8 cellular contexts compared by ENCODE assay signal in genomic region chr11:8092587-8093424, GRCh38. TPM values are rescaled to one million over a fixed set of nuclear protein-coding genes. Genes with fewer than 3 reads are reported as not detected.
DNase-seq lines count a peak whose midpoint lies in the region; ATAC-seq, FAIRE-seq and TF ChIP-seq lines count a peak whose summit lies in the region.

No MANE protein-coding gene starts in this region.

- H3K9ac ChIP-seq in GM12878 (ENCODE audit: control insufficient read depth, insufficient read depth, low read length) (no peak overlapping the region), keratinocyte (ENCODE audit: control insufficient read depth, extremely low read depth, insufficient read depth, low read length) (no peak overlapping the region)

- DNase-seq in DMS53 treated with DMSO at 0.1 percent for 48 hours (lab: John Stamatoyannopoulos, UW; ENCODE audit: unreplicated experiment) (peak; percentile 61), HuH-7.5 (ENCODE audit: low spot score) (peak; percentile 82), RCC 7860 (ENCODE audit: low spot score) (peak; percentile 43), GM12878 (ENCODE audit: low read depth, low spot score) (no peak), keratinocyte (ENCODE audit: low read depth, low spot score) (peak; percentile 46), NCI-H128 (lab: John Stamatoyannopoulos, UW; ENCODE audit: unreplicated experiment) (no peak)
- peak; percentile 48 for DNase-seq in stimulated activated CD4-positive, alpha-beta T cell treated with anti-CD3 and anti-CD28 coated beads, Interleukin-4, amount 100 ng/mL, for 24 hours

- no peaks in the 10 kb centered on the region for H4K20me1 ChIP-seq in GM12878 (ENCODE audit: control insufficient read depth, insufficient read depth)
- H4K20me1 ChIP-seq in keratinocyte (ENCODE audit: control insufficient read depth, extremely low read depth, insufficient read depth, low read length): no peaks in the 10 kb centered on the region

- H3K27me3 ChIP-seq in GM12878 (replicated peaks in 1 of 2; ENCODE audit: control insufficient read depth in 2 of 2, insufficient read depth in 2 of 2, low read length in 1 of 2): no peaks in the 10 kb centered on the region
- no peaks in the 10 kb centered on the region for H3K27me3 ChIP-seq in keratinocyte (ENCODE audit: control insufficient read depth, extremely low read depth, insufficient read depth, low read length)

- intact Hi-C loops in GM12878 (cut with micrococcal nuclease; ENCODE audit: unreplicated experiment): loop anchor here (1.0 to 10.0 kb wide), 2 partner anchors 87 to 198 kb away; no protein-coding TSS in a partner anchor

- H3K27ac ChIP-seq in GM12878 (ENCODE audit: control insufficient read depth, insufficient read depth) (no peak overlapping the region), keratinocyte (ENCODE audit: control insufficient read depth, insufficient read depth, low read length) (no peak overlapping the region)

- no peak for FAIRE-seq in RCC 7860 (lab: Jason Lieb, UNC)
- FAIRE-seq in GM12878 (lab: Jason Lieb, UNC): no peak
- FAIRE-seq in keratinocyte (lab: Jason Lieb, UNC): no peak

- in situ Hi-C loops in GM12878 (cut with MboI): no loop called here

- H3K36me3 ChIP-seq in GM12878 (ENCODE audit: control insufficient read depth in 2 of 2, insufficient read depth in 2 of 2, low read length in 1 of 2) (no peaks in the 10 kb centered on the region), keratinocyte (ENCODE audit: control insufficient read depth in 2 of 2, extremely low read depth in 1 of 2, insufficient read depth in 2 of 2, low read length in 2 of 2) (no peaks in the 10 kb centered on the region)

- no peak for TF ChIP-seq POLR2A in GM12878 (IDR thresholded peaks at IDR 0.05; ENCODE audit: low read depth, low read length)

- H3K9me3 ChIP-seq in GM12878 (replicated peaks; ENCODE audit: control insufficient read depth, insufficient read depth, low read length) (no peaks in the 10 kb centered on the region), keratinocyte (ENCODE audit: control insufficient read depth, low read depth, low read length) (no peaks in the 10 kb centered on the region)

- RAD21 ChIA-PET in GM12878 (lab: Charles Lee; ENCODE audit: unreplicated experiment): interaction anchor here (0.7 kb wide), 1 partner anchor 86 kb away, joined by 3 read pairs; no protein-coding TSS in a partner anchor

- TF ChIP-seq CTCF in GM12878 (IDR thresholded peaks at IDR 0.05 in 2 of 3, conservative IDR thresholded peaks at IDR 0.05 in 1 of 3; ENCODE audit: control insufficient read depth in 2 of 3, extremely low read depth in 1 of 3, insufficient read depth in 1 of 3, low read depth in 3 of 3, low read length in 3 of 3) (peak; percentile 44 to 63 (median 62)), keratinocyte (optimal IDR thresholded peaks at IDR 0.05 in 1 of 3, IDR thresholded peaks at IDR 0.05 in 1 of 3, conservative IDR thresholded peaks at IDR 0.05 in 1 of 3; ENCODE audit: extremely low read depth in 1 of 3, insufficient read depth in 2 of 3, low read length in 3 of 3) (peak; percentile 79 to 83 (median 79))

- H3K4me1 ChIP-seq in GM12878 (ENCODE audit: control insufficient read depth, insufficient read depth, low read length) (no peaks in the 10 kb centered on the region), keratinocyte (ENCODE audit: control insufficient read depth, extremely low read depth, insufficient read depth, low read length) (peaks cover 5% of the 10 kb centered on the region)

- SMC1A ChIA-PET in GM12878 (lab: Charles Lee; ENCODE audit: uncharacterized antibody, unreplicated experiment): interaction anchor here (3.7 kb wide), 1 partner anchor 60 kb away, joined by 19 read pairs; no protein-coding TSS in a partner anchor

- dilution Hi-C loops in keratinocyte (cut with MboI; ENCODE audit: extremely low pct_ligation_motif_present, low sequenced_read_pairs): no loop called here

- H2AFZ ChIP-seq in GM12878 (ENCODE audit: control insufficient read depth, low read depth, low read length) (peak overlapping the region; percentile 71), keratinocyte (ENCODE audit: control insufficient read depth, low read length) (no peak overlapping the region)

- ATAC-seq in GM21390 (IDR thresholded peaks at IDR 0.05; ENCODE audit: unreplicated experiment) (peak; percentile 85), GM12878 (peak; percentile 87)

- H3K79me2 ChIP-seq in GM12878 (ENCODE audit: control insufficient read depth, insufficient read depth, low read length): no peaks in the 10 kb centered on the region
- no peaks in the 10 kb centered on the region for H3K79me2 ChIP-seq in keratinocyte (ENCODE audit: control insufficient read depth, insufficient read depth, low read length)

- H3K4me2 ChIP-seq in GM12878 (ENCODE audit: control insufficient read depth, insufficient read depth) (no peak overlapping the region), keratinocyte (ENCODE audit: control insufficient read depth, extremely low read depth, insufficient read depth, low read depth, low read length) (no peak overlapping the region)

- peak; percentile 28; the same call in 1 of the 2 replicates for TF ChIP-seq RAD21 in GM12878 (IDR thresholded peaks at IDR 0.05; ENCODE audit: insufficient read depth, low read depth, low read length)

- 22% methylated on average over 11 of the region's 11 CpGs for WGBS in GM12878 (ENCODE audit: insufficient coverage, insufficient replicate concordance, low lambda C conversion rate, missing lambda C conversion rate)

- H3K9me1 ChIP-seq in keratinocyte (ENCODE audit: control insufficient read depth, extremely low read depth, insufficient read depth, low read length): no peaks in the 10 kb centered on the region

- POLR2A ChIA-PET in GM12878 (lab: Charles Lee): no interaction called here

- H3K4me3 ChIP-seq in GM12878 (no peak overlapping the region), keratinocyte (ENCODE audit: control insufficient read depth in 2 of 3, extremely low read depth in 1 of 3, insufficient read depth in 2 of 3, low read depth in 1 of 3, low read length in 3 of 3) (no peak overlapping the region)

- no TSS peak for BruUV-seq in GM12878 (replicated peaks; lab: Mats Ljungman, UMichigan)

- CTCF ChIA-PET in GM12878 (lab: Yijun Ruan, JAX): interaction anchor here (1.3 to 7.6 kb wide), 4 partner anchors 10 to 87 kb away, joined by 4 to 64 read pairs (median 26); no protein-coding TSS in a partner anchor

- no peak for TF ChIP-seq EP300 in GM12878 (IDR thresholded peaks at IDR 0.05; ENCODE audit: borderline replicate concordance in 1 of 2, control insufficient read depth in 1 of 2, low read depth in 2 of 2, low read length in 2 of 2)

TF ChIP-seq in GM12878, 131 proteins besides CTCF, POLR2A, EP300 and RAD21 (continues in another document):
- TF ChIP-seq REST (IDR thresholded peaks at IDR 0.05; ENCODE audit: low read depth, low read length): no peak
- TF ChIP-seq RBBP5 (conservative IDR thresholded peaks at IDR 0.05): no peak

RNA-seq across cellular contexts. Expression of gene TUB, which starts 11.8 kb away (rescaled TPM):
- 0.04 TPM in 1 of 2 replicates, not detected in the other for total RNA-seq in GM12878 (2013; cell fraction: nucleolus; rRNA removed)
- total RNA-seq in GM12878 (2014; rRNA removed): not detected in 2 replicates
- total RNA-seq in GM12878 (2014; rRNA removed; fragmentation: Illumina TruSeq; extraction: Trizol): not detected in 2 replicates
- total RNA-seq in GM12878 (2021): 0.13 TPM in 1 of 2 replicates, not detected in the other
- polyA plus RNA-seq in GM12878 (2011; ENCODE audit: low read depth): 0.03 TPM
- polyA plus RNA-seq in GM12878 (2011; rRNA removed): 0.01 and 0.04 TPM in 2 replicates
- polyA plus RNA-seq in GM12878 (2011; cell fraction: cytosol; rRNA removed): 0.01 TPM in 1 of 2 replicates, not detected in the other
- 0.07 TPM in 2 replicates for polyA plus RNA-seq in GM12878 (2011; cell fraction: nucleus; rRNA removed)
- polyA plus RNA-seq in GM12878 (2012): 0.03 and 0.12 TPM in 2 replicates
- polyA plus RNA-seq in GM12878 (2014; fragmentation: Illumina TruSeq; extraction: Trizol): 0.01 TPM in 1 of 2 replicates, not detected in the other
- polyA plus RNA-seq in GM12878 (2014; fragmentation: Nextera tagmentation; extraction: Ambion mirVana): under 1 TPM in 1 of 2 experiments, not detected in 1; 0.06 TPM
- polyA plus RNA-seq in GM12878 (2014; rRNA removed): 0.01 TPM in 1 of 2 replicates, not detected in the other
- not detected for polyA plus RNA-seq in GM12878 (2016; fragmentation: Nextera tagmentation; extraction: Ambion mirVana)
- polyA minus RNA-seq in GM12878 (2011; rRNA and poly(A)+ RNA removed): not detected in 2 replicates
- polyA minus RNA-seq in GM12878 (2011; cell fraction: cytosol; rRNA and poly(A)+ RNA removed): not detected in 2 replicates
- polyA minus RNA-seq in GM12878 (2011; cell fraction: nucleus; rRNA and poly(A)+ RNA removed): 0.10 TPM in 1 of 2 replicates, not detected in the other
- polyA plus RNA-seq in keratinocyte: 0.40 to 0.97 TPM (median 0.84 TPM) in 3 replicates
- 0.10 TPM for polyA plus RNA-seq in keratinocyte (2011; ENCODE audit: low read depth)
- polyA plus RNA-seq in keratinocyte (2011; cell fraction: cytosol; rRNA removed): 0.45 and 0.55 TPM in 2 replicates
- 0.92 and 1.1 TPM in 2 replicates for polyA plus RNA-seq in keratinocyte (2011; cell fraction: nucleus; rRNA removed)
- 0.14 and 0.87 TPM in 2 replicates for polyA plus RNA-seq in keratinocyte (2012; ENCODE audit: low replicate concordance)
- polyA minus RNA-seq in keratinocyte: 0.53 to 2.0 TPM (median 0.83 TPM) in 3 replicates
- 1.3 TPM for polyA minus RNA-seq in keratinocyte (2011; cell fraction: cytosol; rRNA and poly(A)+ RNA removed)
- 0.32 and 0.62 TPM in 2 replicates for polyA minus RNA-seq in keratinocyte (2011; cell fraction: nucleus; rRNA and poly(A)+ RNA removed)

Comparison
In these comparisons a context has a peak if more than half of its experiments do, and no peak if none do; other contexts are left out.
1. DNase-seq: peak in DMS53 treated with DMSO at 0.1 percent for 48 hours (single experiment), HuH-7.5 (single experiment), RCC 7860 (single experiment), keratinocyte (single experiment) and stimulated activated CD4-positive, alpha-beta T cell treated with anti-CD3 and anti-CD28 coated beads, Interleukin-4, amount 100 ng/mL, for 24 hours (single experiment); none in GM12878 (single experiment) and NCI-H128 (single experiment).